In the genomic region with DNA sequence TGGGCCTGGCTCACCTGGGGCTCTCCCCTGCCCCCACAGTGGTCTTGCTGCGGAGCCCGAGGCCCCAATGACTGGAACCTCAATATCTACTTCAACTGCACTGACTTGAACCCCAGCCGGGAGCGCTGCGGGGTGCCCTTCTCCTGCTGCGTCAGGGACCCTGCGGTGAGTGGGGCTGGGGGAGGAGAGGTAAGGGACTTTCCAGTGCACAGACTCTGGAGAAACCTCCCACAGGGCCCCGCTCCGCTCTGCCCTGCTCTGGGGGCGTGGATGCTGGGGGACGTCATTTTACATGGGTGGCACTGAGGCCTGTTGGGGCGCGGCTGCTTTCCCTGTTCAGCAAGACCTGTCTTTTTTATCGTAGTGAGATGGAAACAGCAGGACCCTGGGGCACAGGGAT, we compare ENCODE assay signal across 30 cellular contexts. TPM values are rescaled to one million over a fixed set of nuclear protein-coding genes. Genes with fewer than 3 reads are reported as not detected.
DNase-seq lines count a peak whose midpoint lies in the region; ATAC-seq, FAIRE-seq and TF ChIP-seq lines count a peak whose summit lies in the region.
"Had no signal": no experiment of that assay in that cellular context is flagged by ENCODE, and none has a peak within 500 bp of the region (broad histone marks: within the 10 kb centered on the region; RNA-seq: fewer than 3 reads in every experiment).

No MANE protein-coding gene starts in this region.

- DNase-seq in activated CD4-positive, alpha-beta memory T cell treated with anti-CD3 and anti-CD28 coated beads for 36 hours = peak; percentile 44
- DNase-seq in activated CD4-positive, alpha-beta memory T cell treated with anti-CD3 and anti-CD28 coated beads, Interleukin-2, amount 10 ng/mL, durations not matched to agents 7 days and 5 days = no peak
- peak; percentile 24 for DNase-seq in stimulated activated CD4-positive, alpha-beta T cell treated with anti-CD3 and anti-CD28 coated beads, Interleukin-15, amount 100 ng/mL, for 24 hours
- no peak for DNase-seq in stimulated activated CD4-positive, alpha-beta T cell treated with anti-CD3 and anti-CD28 coated beads, Interleukin-1b, Interleukin-23, amount 100 ng/mL, for 48 hours
- peak; percentile 57 for DNase-seq in bronchial epithelial cell (ENCODE audit: low read depth)
- DNase-seq in HUDEP-2 (lab: John Stamatoyannopoulos, UW; ENCODE audit: unreplicated experiment in 76 of 76) = no peak
- DNase-seq in body of pancreas = no peak
- DNase-seq: 8988T, ACHN, BE2C, DMS53, H9, HFFc6, NCI-H1048, NCI-H1417, NCI-H1694 treated with DMSO at 0.1 percent for 48 hours, NCI-H2081, NCI-H2227 treated with DMSO at 0.1 percent for 48 hours, NCI-H526 treated with DMSO at 0.1 percent for 48 hours, SHP77 had no signal

- intact Hi-C loops in activated CD4-positive, alpha-beta memory T cell treated with anti-CD3 and anti-CD28 coated beads for 36 hours (cut with micrococcal nuclease) = loop anchor here (5.0 kb wide), 2 partner anchors 162 to 457 kb away; no protein-coding TSS in a partner anchor
- intact Hi-C loops in body of pancreas (cut with DNase I) = loop anchor here (10.0 kb wide), 1 partner anchor 440 kb away; no protein-coding TSS in a partner anchor

- peaks cover 13% of the 10 kb centered on the region for H3K36me3 ChIP-seq in bronchial epithelial cell (ENCODE audit: control insufficient read depth, insufficient read depth, low read length)
- peaks cover 0 to 3% of the 10 kb centered on the region in 2 donors for H3K36me3 ChIP-seq in body of pancreas (replicated peaks in 1 of 2; ENCODE audit: insufficient read depth in 1 of 2, low read depth in 2 of 2)
- H3K36me3 ChIP-seq: BE2C had no signal

- no peaks in the 10 kb centered on the region for H3K27me3 ChIP-seq in bronchial epithelial cell (ENCODE audit: control insufficient read depth, insufficient read depth, low read length)
- H3K27me3 ChIP-seq in body of pancreas = no peaks in the 10 kb centered on the region
- H3K27me3 ChIP-seq: BE2C had no signal

- no peak for ATAC-seq in body of pancreas
- ATAC-seq: GM23338, Panc1 had no signal

- H3K9me3 Mint-ChIP-seq in activated CD4-positive, alpha-beta memory T cell treated with anti-CD3 and anti-CD28 coated beads for 36 hours = no peaks in the 10 kb centered on the region
- no peaks in the 10 kb centered on the region for H3K9me3 Mint-ChIP-seq in activated CD4-positive, alpha-beta memory T cell treated with anti-CD3 and anti-CD28 coated beads, Interleukin-2, amount 10 ng/mL, durations not matched to agents 7 days and 5 days
- H3K9me3 Mint-ChIP-seq: GM23338, H9, HFFc6, IgD-negative memory B cell had no signal

- no peak overlapping the region for H3K4me3 ChIP-seq in bronchial epithelial cell (ENCODE audit: low read depth, low read length)
- H3K4me3 ChIP-seq in body of pancreas = no peak overlapping the region
- H3K4me3 ChIP-seq: GM23338 had no signal

- no peak overlapping the region for H3K4me3 Mint-ChIP-seq in activated CD4-positive, alpha-beta memory T cell treated with anti-CD3 and anti-CD28 coated beads for 36 hours
- H3K4me3 Mint-ChIP-seq in activated CD4-positive, alpha-beta memory T cell treated with anti-CD3 and anti-CD28 coated beads, Interleukin-2, amount 10 ng/mL, durations not matched to agents 7 days and 5 days = no peak overlapping the region
- H3K4me3 Mint-ChIP-seq: GM23338, H9, HFFc6 had no signal

- H3K9me3 ChIP-seq in body of pancreas = no peaks in the 10 kb centered on the region
- H3K9me3 ChIP-seq: BE2C had no signal

- H3K27me3 Mint-ChIP-seq in activated CD4-positive, alpha-beta memory T cell treated with anti-CD3 and anti-CD28 coated beads for 36 hours = no peaks in the 10 kb centered on the region
- H3K27me3 Mint-ChIP-seq in activated CD4-positive, alpha-beta memory T cell treated with anti-CD3 and anti-CD28 coated beads, Interleukin-2, amount 10 ng/mL, durations not matched to agents 7 days and 5 days = no peaks in the 10 kb centered on the region
- H3K27me3 Mint-ChIP-seq: IgD-negative memory B cell had no signal

- CTCF ChIA-PET in activated CD4-positive, alpha-beta memory T cell treated with anti-CD3 and anti-CD28 coated beads for 36 hours (lab: Charles Lee) = interaction anchor here (1.2 to 1.6 kb wide), 2 partner anchors 239 to 459 kb away, joined by 3 to 4 read pairs; no protein-coding TSS in a partner anchor
- CTCF ChIA-PET in activated CD4-positive, alpha-beta memory T cell treated with anti-CD3 and anti-CD28 coated beads, Interleukin-2, amount 10 ng/mL, durations not matched to agents 7 days and 5 days (lab: Charles Lee) = no interaction called here

- no peak for FAIRE-seq in bronchial epithelial cell (lab: Jason Lieb, UNC)
- FAIRE-seq: G401.6 had no signal

- no peak overlapping the region for H3K27ac Mint-ChIP-seq in activated CD4-positive, alpha-beta memory T cell treated with anti-CD3 and anti-CD28 coated beads for 36 hours
- H3K27ac Mint-ChIP-seq in activated CD4-positive, alpha-beta memory T cell treated with anti-CD3 and anti-CD28 coated beads, Interleukin-2, amount 10 ng/mL, durations not matched to agents 7 days and 5 days = no peak overlapping the region
- H3K27ac Mint-ChIP-seq: H9, HFFc6, IgD-negative memory B cell had no signal

- TF ChIP-seq POLR2A in body of pancreas (IDR thresholded peaks at IDR 0.05) = no peak

- no peaks in the 10 kb centered on the region for H3K4me1 ChIP-seq in body of pancreas
- H3K4me1 ChIP-seq: BE2C had no signal

- peaks cover 67% of the 10 kb centered on the region for H3K4me1 Mint-ChIP-seq in activated CD4-positive, alpha-beta memory T cell treated with anti-CD3 and anti-CD28 coated beads for 36 hours (ENCODE audit: low read depth)
- H3K4me1 Mint-ChIP-seq in activated CD4-positive, alpha-beta memory T cell treated with anti-CD3 and anti-CD28 coated beads, Interleukin-2, amount 10 ng/mL, durations not matched to agents 7 days and 5 days = peaks cover 50% of the 10 kb centered on the region

- WGBS in body of pancreas, 2 donors = 64 to 94% methylated on average over 5 to 14 of the region's 14 CpGs

- peaks cover 13% of the 10 kb centered on the region for H3K36me3 Mint-ChIP-seq in activated CD4-positive, alpha-beta memory T cell treated with anti-CD3 and anti-CD28 coated beads for 36 hours
- H3K36me3 Mint-ChIP-seq in activated CD4-positive, alpha-beta memory T cell treated with anti-CD3 and anti-CD28 coated beads, Interleukin-2, amount 10 ng/mL, durations not matched to agents 7 days and 5 days (ENCODE audit: low read depth) = peaks cover 24% of the 10 kb centered on the region

- TF ChIP-seq CTCF in bronchial epithelial cell (IDR thresholded peaks at IDR 0.05; ENCODE audit: insufficient read depth, low read length, severe bottlenecking) (no peak), body of pancreas (IDR thresholded peaks at IDR 0.05) (no peak)

- H3K27ac ChIP-seq in temporal lobe (ENCODE audit: low read depth, low read length) (peak overlapping the region; percentile 47), body of pancreas (no peak overlapping the region)
- H3K27ac ChIP-seq: KMS-11, RWPE1 had no signal

- POLR2A ChIA-PET in activated CD4-positive, alpha-beta memory T cell treated with anti-CD3 and anti-CD28 coated beads for 36 hours (lab: Charles Lee) = no interaction called here
- POLR2A ChIA-PET in activated CD4-positive, alpha-beta memory T cell treated with anti-CD3 and anti-CD28 coated beads, Interleukin-2, amount 10 ng/mL, durations not matched to agents 7 days and 5 days (lab: Charles Lee) = no interaction called here

RNA-seq across cellular contexts. Expression of a gene that starts 7.6 kb away (rescaled TPM):
- total RNA-seq in activated CD4-positive, alpha-beta memory T cell treated with anti-CD3 and anti-CD28 coated beads for 36 hours = 10 to 100 TPM; 25.2 to 25.3 TPM
- total RNA-seq in activated CD4-positive, alpha-beta memory T cell treated with anti-CD3 and anti-CD28 coated beads, Interleukin-2, amount 10 ng/mL, durations not matched to agents 7 days and 5 days = 10 to 100 TPM; 33.3 to 33.4 TPM
- total RNA-seq in bronchial epithelial cell (46.3 and 55.9 TPM in 2 replicates), temporal lobe (21.4 TPM), body of pancreas (10 to 100 TPM; 24.1 to 37.6 TPM)

RNA-seq across cellular contexts. Expression of a gene that starts 24.4 kb away (rescaled TPM):
- total RNA-seq in activated CD4-positive, alpha-beta memory T cell treated with anti-CD3 and anti-CD28 coated beads for 36 hours = not detected
- total RNA-seq in activated CD4-positive, alpha-beta memory T cell treated with anti-CD3 and anti-CD28 coated beads, Interleukin-2, amount 10 ng/mL, durations not matched to agents 7 days and 5 days = not detected
- total RNA-seq in bronchial epithelial cell = not detected in 2 replicates
- total RNA-seq in temporal lobe = not detected
- 10 to 100 TPM in 1 of 2 donors, under 1 TPM in 1; 0.26 to 11.5 TPM for total RNA-seq in body of pancreas
- total RNA-seq: Daoy, HFFc6, NCI-H460, SK-MEL-5 had no signal

RNA-seq across cellular contexts. Expression of a gene that starts 24.5 kb away (rescaled TPM):
- total RNA-seq in activated CD4-positive, alpha-beta memory T cell treated with anti-CD3 and anti-CD28 coated beads for 36 hours = under 1 TPM in 1 of 2 experiments, not detected in 1; 0.31 TPM
- total RNA-seq in activated CD4-positive, alpha-beta memory T cell treated with anti-CD3 and anti-CD28 coated beads, Interleukin-2, amount 10 ng/mL, durations not matched to agents 7 days and 5 days = not detected
- total RNA-seq in bronchial epithelial cell (not detected in 2 replicates), temporal lobe (15.7 TPM), body of pancreas (not detected)
- total RNA-seq: HFFc6 had no signal

RNA-seq across cellular contexts. Expression of a gene that starts 44.9 kb away (rescaled TPM):
- 1 to 10 TPM; 4.5 to 5.3 TPM for total RNA-seq in activated CD4-positive, alpha-beta memory T cell treated with anti-CD3 and anti-CD28 coated beads for 36 hours
- 1 to 10 TPM; 3.7 to 4.2 TPM for total RNA-seq in activated CD4-positive, alpha-beta memory T cell treated with anti-CD3 and anti-CD28 coated beads, Interleukin-2, amount 10 ng/mL, durations not matched to agents 7 days and 5 days
- total RNA-seq in bronchial epithelial cell (1.6 and 2.8 TPM in 2 replicates), temporal lobe (104 TPM), body of pancreas (1 to 10 TPM in 1 of 2 donors, under 1 TPM in 1; 0.26 to 1.3 TPM)

Comparison
In these comparisons a context has a peak if more than half of its experiments do, and no peak if none do; other contexts are left out.
1. DNase-seq: peak in activated CD4-positive, alpha-beta memory T cell treated with anti-CD3 and anti-CD28 coated beads for 36 hours (single experiment), stimulated activated CD4-positive, alpha-beta T cell treated with anti-CD3 and anti-CD28 coated beads, Interleukin-15, amount 100 ng/mL, for 24 hours (single experiment) and bronchial epithelial cell (single experiment); none in activated CD4-positive, alpha-beta memory T cell treated with anti-CD3 and anti-CD28 coated beads, Interleukin-2, amount 10 ng/mL, durations not matched to agents 7 days and 5 days (single experiment), stimulated activated CD4-positive, alpha-beta T cell treated with anti-CD3 and anti-CD28 coated beads, Interleukin-1b, Interleukin-23, amount 100 ng/mL, for 48 hours (single experiment), HUDEP-2 (0 of 76) and body of pancreas (0 of 4).
2. RNA of a gene that starts 24.5 kb away (total RNA-seq): 15.7 TPM in temporal lobe (single experiment); 0.31 TPM in activated CD4-positive, alpha-beta memory T cell treated with anti-CD3 and anti-CD28 coated beads for 36 hours, not detected in activated CD4-positive, alpha-beta memory T cell treated with anti-CD3 and anti-CD28 coated beads, Interleukin-2, amount 10 ng/mL, durations not matched to agents 7 days and 5 days, not detected in bronchial epithelial cell and not detected in body of pancreas; every median in the first group is over 10 times any median in the second.